In the genomic region with DNA sequence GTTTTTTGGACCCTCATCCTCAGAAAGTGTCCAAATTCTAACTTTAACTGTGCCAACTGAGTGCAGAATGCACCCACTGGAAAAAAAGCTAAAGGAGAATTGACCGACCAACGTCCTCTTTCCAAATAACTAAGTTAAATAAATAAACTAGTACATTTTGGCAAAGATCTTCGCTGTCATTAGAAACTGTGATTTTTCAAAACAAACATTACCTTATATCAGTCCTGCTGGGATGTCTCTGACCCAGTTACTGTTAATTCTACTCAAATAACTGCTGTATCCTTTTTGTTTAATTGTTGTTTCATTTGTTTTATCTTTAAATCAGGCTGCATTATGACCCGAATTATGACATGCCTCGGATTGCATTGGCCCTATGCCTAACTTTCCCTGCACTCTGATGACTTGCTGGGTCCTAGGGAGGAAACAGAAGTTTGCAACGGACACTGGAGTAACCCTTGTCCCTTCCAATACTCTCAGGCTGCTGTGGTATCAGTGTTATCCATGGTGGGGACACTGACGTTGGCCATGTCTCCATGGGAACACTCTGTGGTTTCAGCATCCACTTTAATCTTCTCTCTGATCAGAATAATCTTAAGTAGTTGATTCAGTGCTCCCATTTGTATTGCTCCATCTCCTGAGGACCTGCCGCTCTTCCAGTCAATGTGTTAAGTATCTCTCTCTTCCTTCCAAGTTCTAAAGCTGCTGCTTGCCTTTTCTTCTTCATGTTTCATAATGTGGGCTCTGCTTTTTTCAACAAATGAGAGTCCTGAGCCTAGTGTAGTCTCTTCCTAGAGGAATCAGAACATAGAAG, we compare ENCODE assay signal across 29 cellular contexts. TPM values are rescaled to one million over a fixed set of nuclear protein-coding genes. Genes with fewer than 3 reads are reported as not detected.
"Had no signal": no experiment of that assay in that cellular context is flagged by ENCODE, and none has a peak within 500 bp of the region (broad histone marks: within the 10 kb centered on the region; RNA-seq: fewer than 3 reads in every experiment).

No MANE protein-coding gene starts in this region.

- H3K9me3 ChIP-seq: colonic mucosa, sigmoid colon, stomach, suprapubic skin, tibial nerve had no signal

- H3K4me1 ChIP-seq: colonic mucosa had no signal

- H3K4me3 ChIP-seq: colonic mucosa, dorsolateral prefrontal cortex, sigmoid colon, smooth muscle cell, stomach, suprapubic skin, tibial nerve had no signal

- H3K27ac ChIP-seq: colonic mucosa, dorsolateral prefrontal cortex, sigmoid colon, stomach, suprapubic skin, tibial nerve had no signal

- ATAC-seq: activated T-cell treated with anti-CD3 and anti-CD28 coated beads, Interleukin-2, amount 50 U/mL, for 4 hours; effector memory CD8-positive, alpha-beta T cell; esophagus mucosa; naive thymus-derived CD4-positive, alpha-beta T cell; stimulated activated memory B cell treated with anti-CD40 and anti-IgM and Interleukin-4, amounts not matched to agents 10 μg/mL and 1 μg/mL and 100 μg/mL, for 72 hours had no signal

- FAIRE-seq: astrocyte, endothelial cell of umbilical vein, frontal cortex had no signal

- DNase-seq: activated CD4-positive, alpha-beta T cell treated with anti-CD3 and anti-CD28 coated beads, Interleukin-2, amount 50 U/mL, for 4 hours; activated CD8-positive, alpha-beta memory T cell treated with anti-CD3 and anti-CD28 coated beads, Interleukin-2, amount 50 U/mL, for 48 hours; activated naive CD4-positive, alpha-beta T cell; activated T-cell treated with anti-CD3 and anti-CD28 coated beads, Interleukin-2, amount 50 U/mL, for 4 hours; colonic mucosa; effector memory CD8-positive, alpha-beta T cell; hippocampal formation; naive thymus-derived CD4-positive, alpha-beta T cell; occipital lobe; sigmoid colon; stimulated activated CD4-positive, alpha-beta T cell treated with anti-CD3 and anti-CD28 coated beads, Interleukin-15, amount 100 ng/mL, for 24 hours; stomach; T-helper 9 cell had no signal

- H3K4me2 ChIP-seq: smooth muscle cell had no signal

- H3K36me3 ChIP-seq: colonic mucosa had no signal

- H3K27me3 ChIP-seq: colonic mucosa, dorsolateral prefrontal cortex, sigmoid colon, stomach, suprapubic skin, tibial nerve had no signal

RNA-seq across cellular contexts. Expression of a gene that starts 11.1 kb away (rescaled TPM):
- total RNA-seq: activated CD8-positive, alpha-beta memory T cell treated with anti-CD3 and anti-CD28 coated beads for 36 hours; activated T-cell treated with anti-CD3 and anti-CD28 coated beads, Interleukin-2, amount 50 U/mL, for 4 hours; activated T-helper 2 cell treated with anti-CD3 and anti-CD28 coated beads, Interferon-gamma antibody, Interleukin-2, Interleukin-4, amounts not matched to agents 10 μg/mL and 5 μg/mL and 100 μg/mL, durations not matched to agents 14 hours and 24 hours and 36 hours; astrocyte; colonic mucosa; endothelial cell of umbilical vein; esophagus mucosa; frontal cortex; lower leg skin; mesenteric fat pad; naive thymus-derived CD4-positive, alpha-beta T cell; neural crest cell; occipital lobe; sigmoid colon; suprapubic skin; urinary bladder; WTC11 had no signal
- polyA plus RNA-seq: endothelial cell of umbilical vein; naive thymus-derived CD4-positive, alpha-beta T cell; sigmoid colon; smooth muscle cell; stomach; urinary bladder had no signal

RNA-seq across cellular contexts. Expression of a gene that starts 34.5 kb away (rescaled TPM):
- total RNA-seq: activated CD8-positive, alpha-beta memory T cell treated with anti-CD3 and anti-CD28 coated beads for 36 hours; activated T-cell treated with anti-CD3 and anti-CD28 coated beads, Interleukin-2, amount 50 U/mL, for 4 hours; activated T-helper 2 cell treated with anti-CD3 and anti-CD28 coated beads, Interferon-gamma antibody, Interleukin-2, Interleukin-4, amounts not matched to agents 10 μg/mL and 5 μg/mL and 100 μg/mL, durations not matched to agents 14 hours and 24 hours and 36 hours; astrocyte; colonic mucosa; endothelial cell of umbilical vein; esophagus mucosa; frontal cortex; lower leg skin; mesenteric fat pad; naive thymus-derived CD4-positive, alpha-beta T cell; neural crest cell; occipital lobe; sigmoid colon; smooth muscle cell; stomach; suprapubic skin; tibial nerve; urinary bladder; WTC11 had no signal
- polyA plus RNA-seq: endothelial cell of umbilical vein; naive thymus-derived CD4-positive, alpha-beta T cell; sigmoid colon; smooth muscle cell; stomach; urinary bladder had no signal

RNA-seq across cellular contexts. Expression of a gene that starts 51.6 kb away (rescaled TPM):
- total RNA-seq: activated CD8-positive, alpha-beta memory T cell treated with anti-CD3 and anti-CD28 coated beads for 36 hours; activated T-cell treated with anti-CD3 and anti-CD28 coated beads, Interleukin-2, amount 50 U/mL, for 4 hours; activated T-helper 2 cell treated with anti-CD3 and anti-CD28 coated beads, Interferon-gamma antibody, Interleukin-2, Interleukin-4, amounts not matched to agents 10 μg/mL and 5 μg/mL and 100 μg/mL, durations not matched to agents 14 hours and 24 hours and 36 hours; astrocyte; colonic mucosa; endothelial cell of umbilical vein; esophagus mucosa; frontal cortex; lower leg skin; mesenteric fat pad; naive thymus-derived CD4-positive, alpha-beta T cell; neural crest cell; occipital lobe; sigmoid colon; smooth muscle cell; stomach; suprapubic skin; tibial nerve; urinary bladder; WTC11 had no signal
- polyA plus RNA-seq: endothelial cell of umbilical vein; naive thymus-derived CD4-positive, alpha-beta T cell; sigmoid colon; smooth muscle cell; stomach; urinary bladder had no signal
